In the genomic region with DNA sequence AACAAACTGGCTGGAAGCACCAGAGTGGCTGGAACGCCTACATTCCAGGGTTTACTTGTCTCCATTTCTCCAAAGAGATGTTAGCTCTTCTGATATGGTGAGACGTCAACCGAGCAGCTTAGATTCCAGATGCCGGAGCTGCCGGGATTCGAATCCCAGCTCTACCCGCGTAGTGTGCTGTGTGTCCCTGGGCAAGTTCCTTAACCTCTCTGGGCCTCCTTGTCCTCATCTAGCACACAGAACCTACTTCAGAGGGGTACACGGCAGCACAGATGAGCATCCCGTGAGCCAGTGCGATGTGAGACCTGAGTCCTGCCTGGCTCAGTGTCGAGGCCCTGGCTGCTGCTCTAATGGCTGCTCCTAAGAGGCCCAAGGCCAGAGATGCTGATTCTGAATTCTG, we compare ENCODE assay signal across 17 cellular contexts.
"Had no signal": no experiment of that assay in that cellular context is flagged by ENCODE, and none has a peak within 500 bp of the region (broad histone marks: within the 10 kb centered on the region; RNA-seq: fewer than 3 reads in every experiment).

No MANE protein-coding gene starts in this region.

- DNase-seq: colonic mucosa; dermis blood vessel endothelial cell; erythroblast; foreskin melanocyte; hippocampal formation; lower lobe of right lung; natural killer cell; nucleus accumbens; sigmoid colon; small intestine; stimulated activated CD4-positive, alpha-beta T cell treated with anti-CD3 and anti-CD28 coated beads, Interleukin-2, amount 100 ng/mL, for 48 hours; stimulated activated naive CD8-positive, alpha-beta T cell treated with anti-CD3 and anti-CD28 coated beads, Interleukin-15, Interleukin-2, amounts not matched to agents 100 U/mL and 50 U/mL, for 24 hours; thyroid gland had no signal

- H3K4me1 ChIP-seq: colonic mucosa, pancreas had no signal

- ATAC-seq: heart left ventricle; left lung; lower lobe of right lung; natural killer cell; pancreas; stimulated activated naive CD8-positive, alpha-beta T cell treated with anti-CD3 and anti-CD28 coated beads, Interleukin-15, Interleukin-2, amounts not matched to agents 100 U/mL and 50 U/mL, for 24 hours had no signal

- H3K9me3 ChIP-seq: colonic mucosa, pancreas, thyroid gland had no signal

- H3K27ac ChIP-seq: colonic mucosa, left lung, lower lobe of right lung, pancreas had no signal

- H3K27me3 ChIP-seq: colonic mucosa, heart left ventricle, left lung, pancreas, sigmoid colon, thyroid gland had no signal

- H3K4me3 ChIP-seq: colonic mucosa, heart left ventricle, left lung, lower lobe of right lung, pancreas, sigmoid colon, suprapubic skin, thyroid gland had no signal

- H3K36me3 ChIP-seq: colonic mucosa, left lung, lower lobe of right lung, pancreas, sigmoid colon, thyroid gland had no signal
